In genomic region chr5:149731617-149732400, GRCh38 we compare ENCODE assay signal across 9 cellular contexts. TPM values are rescaled to one million over a fixed set of nuclear protein-coding genes. Genes with fewer than 3 reads are reported as not detected.
DNase-seq lines count a peak whose midpoint lies in the region; ATAC-seq, FAIRE-seq and TF ChIP-seq lines count a peak whose summit lies in the region.
"Had no signal": no experiment of that assay in that cellular context is flagged by ENCODE, and none has a peak within 500 bp of the region (broad histone marks: within the 10 kb centered on the region; RNA-seq: fewer than 3 reads in every experiment).

No MANE protein-coding gene starts in this region.

- H3K9ac ChIP-seq in SK-N-SH = no peak overlapping the region

- TF ChIP-seq RAD21 in SK-N-SH (IDR thresholded peaks at IDR 0.05; ENCODE audit: low read length) = no peak

- no peaks in the 10 kb centered on the region for H4K20me1 ChIP-seq in SK-N-SH (ENCODE audit: insufficient read depth)

- H3K4me1 ChIP-seq in SK-N-SH (ENCODE audit: control insufficient read depth in 1 of 2, insufficient read depth in 2 of 2, low read depth in 1 of 2, low read length in 1 of 2) (peaks cover 0 to 4% of the 10 kb centered on the region in 2 experiments; a peak in 1 of 4 replicates), cardiac muscle cell (ENCODE audit: low read depth) (no peaks in the 10 kb centered on the region), pancreas (no peaks in the 10 kb centered on the region), tibial artery (peaks cover 0 to 19% (median 12%) of the 10 kb centered on the region in 4 donors)

- H3K4me1 Mint-ChIP-seq in activated naive CD8-positive, alpha-beta T cell (ENCODE audit: low read depth) = peaks cover 13% of the 10 kb centered on the region

- no peaks in the 10 kb centered on the region for H3K79me2 ChIP-seq in SK-N-SH (ENCODE audit: insufficient read depth)

- H3K4me3 ChIP-seq in SK-N-SH (ENCODE audit: low read depth in 2 of 2, low read length in 1 of 2) = peak overlapping the region; percentile 71 to 81
- peak overlapping the region; percentile 51 for H3K4me3 ChIP-seq in cardiac muscle cell
- peak overlapping the region; percentile 80 to 91 (median 84) for H3K4me3 ChIP-seq in pancreas
- peak overlapping the region; percentile 63 to 91 for H3K4me3 ChIP-seq in tibial artery

- no peak for TF ChIP-seq EP300 in SK-N-SH (IDR thresholded peaks at IDR 0.05; ENCODE audit: borderline replicate concordance in 1 of 2, low read depth in 1 of 2, low read length in 1 of 2)

- no peaks in the 10 kb centered on the region for H3K9me2 ChIP-seq in SK-N-SH

- DNase-seq in CD1c-positive myeloid dendritic cell (ENCODE audit: extremely low spot score) (peak; percentile 93), HPDE6-E6E7 (ENCODE audit: extremely low spot score) (peak; percentile 82), SK-N-SH (peak; percentile 74), cardiac muscle cell (ENCODE audit: low read depth in 1 of 2, low spot score in 1 of 2) (peak; percentile 82 to 88), pancreas (peak; percentile 75 to 89 (median 82)), tibial artery (peak; percentile 90 to 91)

- TF ChIP-seq CTCF in SK-N-SH (IDR thresholded peaks at IDR 0.05) = no peak
- TF ChIP-seq CTCF in cardiac muscle cell (IDR thresholded peaks at IDR 0.05; ENCODE audit: low read depth, low read length) = no peak
- no peak for TF ChIP-seq CTCF in pancreas (IDR thresholded peaks at IDR 0.05)
- TF ChIP-seq CTCF in tibial artery (IDR thresholded peaks at IDR 0.05) = peak in 1 of 2 experiments; percentile 19

- no peaks in the 10 kb centered on the region for H3F3A ChIP-seq in SK-N-SH (replicated peaks; ENCODE audit: insufficient read depth)

- CTCF ChIA-PET in SK-N-SH (lab: Yijun Ruan, JAX) = interaction anchor here (0.7 to 1.8 kb wide), 7 partner anchors 10 to 113 kb away, joined by 3 to 5 read pairs (median 3); no protein-coding TSS in a partner anchor

- ATAC-seq in GM19455 (IDR thresholded peaks at IDR 0.05; ENCODE audit: unreplicated experiment) = peak; percentile 45
- ATAC-seq in pancreas = peak; percentile 72 to 80 (median 78)

- POLR2A ChIA-PET in SK-N-SH (lab: Yijun Ruan, JAX) = no interaction called here

- 61% methylated on average over 9 of the region's 79 CpGs for WGBS in SK-N-SH (ENCODE audit: low lambda C conversion rate)
- 1% methylated on average over 77 to 79 of the region's 79 CpGs for WGBS in pancreas, 2 donors

- peak overlapping the region; percentile 88 for H3K4me3 Mint-ChIP-seq in activated naive CD8-positive, alpha-beta T cell

- FAIRE-seq in pancreas (lab: Jason Lieb, UNC) = no peak
- FAIRE-seq: colon had no signal

- no peaks in the 10 kb centered on the region for H3K36me3 Mint-ChIP-seq in activated naive CD8-positive, alpha-beta T cell

- H3K9me3 Mint-ChIP-seq in activated naive CD8-positive, alpha-beta T cell (ENCODE audit: low read depth) = no peaks in the 10 kb centered on the region

- H3K27ac ChIP-seq in SK-N-SH (ENCODE audit: low read depth in 2 of 2, low read length in 1 of 2) (no peak overlapping the region), cardiac muscle cell (peak overlapping the region; percentile 36), pancreas (peak overlapping the region in 2 of 4 donors; percentile 11 to 16), tibial artery (peak overlapping the region; percentile 63 to 66)

- intact Hi-C loops in pancreas (cut with DNase I) = no loop called here
- intact Hi-C loops in tibial artery (cut with DNase I; ENCODE audit: low total_unique reads) = loop anchor here (5.0 to 10.0 kb wide), 2 partner anchors 73 to 95 kb away; no protein-coding TSS in a partner anchor

- peak overlapping the region; percentile 94; the same call in 1 of the 2 replicates for H2AFZ ChIP-seq in SK-N-SH (ENCODE audit: low read depth)

- H3K27me3 Mint-ChIP-seq in activated naive CD8-positive, alpha-beta T cell = no peaks in the 10 kb centered on the region

- peak overlapping the region; percentile 99 for H3K4me2 ChIP-seq in SK-N-SH

- H3K27ac Mint-ChIP-seq in activated naive CD8-positive, alpha-beta T cell = peak overlapping the region; percentile 85

- H3K27me3 ChIP-seq in SK-N-SH (ENCODE audit: insufficient read depth) (peaks cover 15% of the 10 kb centered on the region; the same call in 1 of the 2 replicates), cardiac muscle cell (peaks cover 14% of the 10 kb centered on the region), pancreas (no peaks in the 10 kb centered on the region), tibial artery (no peaks in the 10 kb centered on the region)

- H3K9me3 ChIP-seq in SK-N-SH (no peaks in the 10 kb centered on the region), cardiac muscle cell (ENCODE audit: low read depth) (no peaks in the 10 kb centered on the region), pancreas (no peaks in the 10 kb centered on the region), tibial artery (no peaks in the 10 kb centered on the region)

- H3K36me3 ChIP-seq in SK-N-SH (replicated peaks in 1 of 2; ENCODE audit: control insufficient read depth in 1 of 2, insufficient read depth in 2 of 2, low read length in 1 of 2) (no peaks in the 10 kb centered on the region), cardiac muscle cell (no peaks in the 10 kb centered on the region), pancreas (no peaks in the 10 kb centered on the region), tibial artery (no peaks in the 10 kb centered on the region)

TF ChIP-seq in SK-N-SH, 30 proteins besides CTCF, POLR2A, EP300 and RAD21:
- TF ChIP-seq USF2 (IDR thresholded peaks at IDR 0.05; ENCODE audit: borderline replicate concordance, low read depth, low read length) (no peak), JUND (IDR thresholded peaks at IDR 0.05) (no peak), IRF3 (IDR thresholded peaks at IDR 0.05; ENCODE audit: low read depth, low read length) (no peak), SIN3A (IDR thresholded peaks at IDR 0.05; ENCODE audit: borderline replicate concordance, low read depth, low read length) (peak; percentile 66; the same call in 1 of the 2 replicates), TEAD4 (IDR thresholded peaks at IDR 0.05; ENCODE audit: borderline replicate concordance, insufficient read depth) (no peak)

RNA-seq across cellular contexts. Expression of gene PPARGC1B, which starts 1.7 kb away (rescaled TPM):
- 0.21 and 0.25 TPM in 2 replicates for polyA plus RNA-seq in SK-N-SH (2012; rRNA removed)
- polyA plus RNA-seq in SK-N-SH (2012; cell fraction: cytosol; rRNA removed) = 0.14 and 0.20 TPM in 2 replicates
- polyA plus RNA-seq in SK-N-SH (2012; cell fraction: nucleus; rRNA removed) = 0.69 and 0.93 TPM in 2 replicates
- 4.2 and 5.4 TPM in 2 replicates for total RNA-seq in cardiac muscle cell
- 4.1 and 7.9 TPM in 2 replicates for polyA plus RNA-seq in cardiac muscle cell
- 1 to 10 TPM; 1.1 to 2.4 (median 1.5) TPM for total RNA-seq in pancreas
- polyA plus RNA-seq in pancreas = 1 to 10 TPM in 1 of 2 donors, under 1 TPM in 1; 0.47 to 1.4 TPM

Comparison
In these comparisons a context has a peak if more than half of its experiments do, and no peak if none do; other contexts are left out.
1. H3K27ac ChIP-seq: peak in cardiac muscle cell (single experiment) and tibial artery (2 of 2); none in SK-N-SH (0 of 2).
2. Peak in every context shown above with its lines, with median percentiles within 50 percentile points of each other: DNase-seq and H3K4me3 ChIP-seq.